ENCODE assay signal across 8 cellular contexts in the genomic region with DNA sequence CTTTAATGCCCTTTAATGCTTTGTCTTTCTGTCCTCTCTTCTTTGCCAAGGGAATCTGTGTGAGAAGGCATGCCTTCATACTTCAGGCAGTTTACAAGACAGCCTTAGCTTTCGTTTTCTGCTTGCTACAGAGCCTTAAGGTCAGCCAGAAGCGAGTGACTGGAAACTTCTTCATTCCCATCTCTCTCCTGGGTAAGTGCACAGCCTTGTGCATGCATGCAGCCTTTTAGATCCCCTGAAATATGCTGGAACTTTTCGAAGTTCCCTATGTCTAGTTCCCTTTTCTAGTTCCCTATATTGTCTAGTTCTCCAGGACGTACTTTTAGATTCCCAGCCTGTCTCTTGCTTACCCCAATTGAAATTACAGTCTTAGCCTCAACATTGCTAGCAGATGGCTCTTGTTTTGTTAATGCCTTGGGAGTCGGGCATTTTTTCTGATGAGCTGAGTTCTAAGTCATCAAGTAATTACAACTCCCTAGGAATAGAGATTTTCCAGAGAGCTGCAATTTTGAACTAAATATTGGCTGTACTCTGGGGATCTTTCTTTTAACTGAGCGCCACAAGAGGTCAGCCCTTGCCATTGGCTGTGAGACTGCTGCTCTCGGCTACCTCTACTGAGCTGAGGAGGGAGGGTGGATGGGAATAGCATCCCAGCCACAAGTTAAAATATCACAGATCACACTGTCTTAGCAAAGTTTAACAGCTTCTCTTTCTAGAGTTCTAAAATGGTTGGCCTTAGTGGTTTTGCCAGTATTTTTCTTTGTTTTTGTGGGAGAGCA. TPM values are rescaled to one million over a fixed set of nuclear protein-coding genes. Genes with fewer than 3 reads are reported as not detected.
DNase-seq lines count a peak whose midpoint lies in the region; ATAC-seq and TF ChIP-seq lines count a peak whose summit lies in the region.

No MANE protein-coding gene starts in this region.

- no peaks in the 10 kb centered on the region for H3K79me2 ChIP-seq in parathyroid adenoma

- peak overlapping the region; percentile 47 to 49 for H3K4me3 ChIP-seq in gastroesophageal sphincter
- no peak overlapping the region for H3K4me3 ChIP-seq in parathyroid adenoma (ENCODE audit: low read depth, low read length)

- H2AFZ ChIP-seq in parathyroid adenoma: peak overlapping the region; percentile 67

- TF ChIP-seq EP300 in gastroesophageal sphincter (IDR thresholded peaks at IDR 0.05): no peak

- POLR2A ChIA-PET in activated B cell treated with CpG ODN at 0.5 μM for 24 hours (lab: Charles Lee): no interaction called here

- H3K4me3 Mint-ChIP-seq in activated B cell treated with CpG ODN at 0.5 μM for 24 hours: peak overlapping the region; percentile 29

- peaks cover 6% of the 10 kb centered on the region for H3K4me1 Mint-ChIP-seq in activated B cell treated with CpG ODN at 0.5 μM for 24 hours

- CTCF ChIA-PET in activated B cell treated with CpG ODN at 0.5 μM for 24 hours (lab: Charles Lee): interaction anchor here (1.1 kb wide), 2 partner anchors 61 to 63 kb away, joined by 4 read pairs; no protein-coding TSS in a partner anchor

- no peak overlapping the region for H3K27ac Mint-ChIP-seq in activated B cell treated with CpG ODN at 0.5 μM for 24 hours

- DNase-seq in GDM1 (lab: John Stamatoyannopoulos, UW) (peak; percentile 25), activated B cell treated with CpG ODN at 0.5 μM for 24 hours (no peak), NCI-H510A treated with DMSO at 0.1 percent for 48 hours (lab: John Stamatoyannopoulos, UW) (no peak)
- no peak for DNase-seq in activated CD8-positive, alpha-beta memory T cell treated with anti-CD3 and anti-CD28 coated beads for 24 hours

- intact Hi-C loops in activated B cell treated with CpG ODN at 0.5 μM for 24 hours (cut with micrococcal nuclease): no loop called here

- H3K27me3 ChIP-seq in gastroesophageal sphincter (no peaks in the 10 kb centered on the region), parathyroid adenoma (ENCODE audit: control insufficient read depth, insufficient read depth, low read length) (no peaks in the 10 kb centered on the region)

- H3K9me3 Mint-ChIP-seq in activated B cell treated with CpG ODN at 0.5 μM for 24 hours: peaks cover 2% of the 10 kb centered on the region

- no peak for TF ChIP-seq CTCF in activated B cell treated with CpG ODN at 0.5 μM for 24 hours (IDR thresholded peaks at IDR 0.05)
- peak in 3 of 4 experiments; percentile 28 to 60 (median 30) for TF ChIP-seq CTCF in gastroesophageal sphincter (IDR thresholded peaks at IDR 0.05)
- TF ChIP-seq CTCF in parathyroid adenoma (IDR thresholded peaks at IDR 0.05): peak; percentile 29

- peaks cover 2% of the 10 kb centered on the region for H3K27me3 Mint-ChIP-seq in activated B cell treated with CpG ODN at 0.5 μM for 24 hours

- ATAC-seq in HG02759 (IDR thresholded peaks at IDR 0.05; ENCODE audit: unreplicated experiment) (peak; percentile 65), activated B cell treated with CpG ODN at 0.5 μM for 24 hours (ENCODE audit: low read depth) (no peak), gastroesophageal sphincter (peak; percentile 75), GM18873 (IDR thresholded peaks at IDR 0.05; ENCODE audit: low FRiP score, unreplicated experiment) (no peak)

- H3K27ac ChIP-seq in gastroesophageal sphincter (peak overlapping the region; percentile 60 to 81 (median 75)), parathyroid adenoma (peak overlapping the region; percentile 44)

- WGBS in gastroesophageal sphincter (ENCODE audit: low coverage in 1 of 2), 2 donors: 0 to 1% methylated on average over 6 to 7 of the region's 7 CpGs

- no peak overlapping the region for H3K9ac ChIP-seq in parathyroid adenoma

- H3K4me1 ChIP-seq in gastroesophageal sphincter: peaks cover 0 to 34% (median 8%) of the 10 kb centered on the region in 3 donors
- H3K4me1 ChIP-seq in parathyroid adenoma: no peaks in the 10 kb centered on the region

- H3K9me3 ChIP-seq in gastroesophageal sphincter: no peaks in the 10 kb centered on the region
- H3K9me3 ChIP-seq in parathyroid adenoma (ENCODE audit: control insufficient read depth, low read length): no peaks in the 10 kb centered on the region

- H3K36me3 ChIP-seq in gastroesophageal sphincter: no peaks in the 10 kb centered on the region
- no peaks in the 10 kb centered on the region for H3K36me3 ChIP-seq in parathyroid adenoma (ENCODE audit: control insufficient read depth, insufficient read depth, low read length)

- H3K36me3 Mint-ChIP-seq in activated B cell treated with CpG ODN at 0.5 μM for 24 hours (ENCODE audit: low read depth): no peaks in the 10 kb centered on the region

- TF ChIP-seq POLR2A in gastroesophageal sphincter (IDR thresholded peaks at IDR 0.05): no peak

- peak overlapping the region; percentile 40 for H3K4me2 ChIP-seq in parathyroid adenoma (ENCODE audit: low read length)

RNA-seq across cellular contexts. Expression of a gene that starts 22.7 kb away (rescaled TPM):
- total RNA-seq in activated B cell treated with CpG ODN at 0.5 μM for 24 hours (12.9 and 13.3 TPM in 2 replicates), gastroesophageal sphincter (10 to 100 TPM; 10.1 to 17.3 (median 12.3) TPM)

RNA-seq across cellular contexts. Expression of a gene that starts 51.3 kb away (rescaled TPM):
- 25.5 and 29.9 TPM in 2 replicates for total RNA-seq in activated B cell treated with CpG ODN at 0.5 μM for 24 hours
- 10 to 100 TPM; 30.0 to 39.2 (median 34.4) TPM for total RNA-seq in gastroesophageal sphincter

Comparison
In these comparisons a context has a peak if more than half of its experiments do, and no peak if none do; other contexts are left out.
1. ATAC-seq: peak in HG02759 (single experiment) and gastroesophageal sphincter (single experiment); none in activated B cell treated with CpG ODN at 0.5 μM for 24 hours (single experiment) and GM18873 (single experiment).